8 cellular contexts compared by ENCODE assay signal in genomic region chr3:90091557-90091956, GRCh38.
DNase-seq lines count a peak whose midpoint lies in the region; ATAC-seq and TF ChIP-seq lines count a peak whose summit lies in the region.

No MANE protein-coding gene starts in this region.

- intact Hi-C loops in colonic mucosa (cut with DNase I) = loop anchor here (10.0 kb wide), 1 partner anchor 93 kb away; no protein-coding TSS in a partner anchor
- intact Hi-C loops in mucosa of descending colon (cut with DNase I, micrococcal nuclease) = no loop called here

- ATAC-seq in DND-41 (ENCODE audit: insufficient read depth, low read depth) (peak; percentile 96), HG02798 (IDR thresholded peaks at IDR 0.05; ENCODE audit: poor library complexity, unreplicated experiment) (peak; percentile 48), mucosa of descending colon (peak; percentile 70), GM19397 (IDR thresholded peaks at IDR 0.05; ENCODE audit: unreplicated experiment) (no peak)

- H3K36me3 ChIP-seq in DND-41 (ENCODE audit: insufficient read depth, low read length) (no peaks in the 10 kb centered on the region), colonic mucosa (no peaks in the 10 kb centered on the region), mucosa of descending colon (ENCODE audit: low read depth) (no peaks in the 10 kb centered on the region)

- no peaks in the 10 kb centered on the region for H3K79me2 ChIP-seq in DND-41 (ENCODE audit: insufficient read depth, low read length)

- H3K4me1 ChIP-seq in DND-41 (ENCODE audit: insufficient read depth, low read length) (peaks cover 2% of the 10 kb centered on the region; the same call in 1 of the 2 replicates), colonic mucosa (no peaks in the 10 kb centered on the region), mucosa of descending colon (ENCODE audit: low read depth) (no peaks in the 10 kb centered on the region)

- no peak overlapping the region for H3K4me3 ChIP-seq in DND-41 (ENCODE audit: low read depth in 1 of 2, low read length in 2 of 2)
- no peak overlapping the region for H3K4me3 ChIP-seq in colonic mucosa
- H3K4me3 ChIP-seq in mucosa of descending colon = no peak overlapping the region

- H3K27ac ChIP-seq in DND-41 (ENCODE audit: low read length) (no peak overlapping the region), colonic mucosa (no peak overlapping the region)

- DNase-seq in DND-41 (peak; percentile 39), NCI-H460 (ENCODE audit: extremely low read depth, low read depth) (peak; percentile 36), colonic mucosa (peak; percentile 19), mucosa of descending colon (peak in 1 of 3 donors; percentile 44), cerebellar cortex (ENCODE audit: low spot score) (no peak)
- no peak for DNase-seq in activated effector memory CD4-positive, alpha-beta T cell treated with anti-CD3 and anti-CD28 coated beads, Interleukin-2, amount 50 U/mL, for 16 hours

- H4K20me1 ChIP-seq in DND-41 (ENCODE audit: insufficient read depth, low read length) = no peaks in the 10 kb centered on the region

- H3K27me3 ChIP-seq in DND-41 (ENCODE audit: insufficient read depth, low read length, poor library complexity) (no peaks in the 10 kb centered on the region), colonic mucosa (no peaks in the 10 kb centered on the region)

- no peak overlapping the region for H3K4me2 ChIP-seq in DND-41 (ENCODE audit: insufficient read depth, low read length)

- no peak overlapping the region for H2AFZ ChIP-seq in DND-41 (ENCODE audit: low read depth, low read length)

- TF ChIP-seq CTCF in DND-41 (IDR thresholded peaks at IDR 0.05; ENCODE audit: borderline replicate concordance, extremely low read depth, low read length, poor library complexity, severe bottlenecking) (peak; percentile 59), colonic mucosa (IDR thresholded peaks at IDR 0.05) (peak; percentile 44), mucosa of descending colon (IDR thresholded peaks at IDR 0.05) (no peak)

- H3K9me3 ChIP-seq in DND-41 (ENCODE audit: insufficient read depth, low read length, severe bottlenecking) (no peaks in the 10 kb centered on the region), colonic mucosa (no peaks in the 10 kb centered on the region), mucosa of descending colon (no peaks in the 10 kb centered on the region)

- no peak overlapping the region for H3K9ac ChIP-seq in DND-41 (ENCODE audit: low read depth, low read length)
- no peak overlapping the region for H3K9ac ChIP-seq in colonic mucosa (ENCODE audit: low read depth in 2 of 2, low read length in 2 of 2)

Comparison
In these comparisons a context has a peak if more than half of its experiments do, and no peak if none do; other contexts are left out.
1. DNase-seq: peak in DND-41 (single experiment), NCI-H460 (single experiment) and colonic mucosa (single experiment); none in cerebellar cortex (single experiment) and activated effector memory CD4-positive, alpha-beta T cell treated with anti-CD3 and anti-CD28 coated beads, Interleukin-2, amount 50 U/mL, for 16 hours (single experiment).